10 cellular contexts compared by ENCODE assay signal in the genomic region with DNA sequence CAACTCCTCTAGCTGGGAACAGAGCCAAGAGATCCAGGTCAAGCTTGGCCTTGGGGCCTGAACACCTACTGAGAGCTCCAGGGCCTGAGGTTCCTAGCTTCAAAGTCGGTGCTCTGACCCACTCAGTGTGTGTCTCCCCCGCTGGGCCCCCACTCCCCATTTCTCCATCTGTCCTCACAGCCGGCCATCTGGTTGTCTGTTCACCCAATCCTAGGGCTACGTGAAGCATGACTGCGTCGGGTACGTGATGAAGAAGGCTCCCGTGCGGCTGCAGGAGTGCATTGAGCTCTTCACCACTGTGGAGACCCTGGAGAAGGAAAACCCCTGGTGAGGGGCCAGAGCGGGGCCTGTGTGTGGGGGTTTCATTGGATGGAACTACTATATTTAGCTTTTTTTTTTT. TPM values are rescaled to one million over a fixed set of nuclear protein-coding genes. Genes with fewer than 3 reads are reported as not detected.
A peak's percentile ranks its signal among the peaks of the same experiment; 100 is the strongest.
DNase-seq lines count a peak whose midpoint lies in the region.
"Had no signal": no experiment of that assay in that cellular context is flagged by ENCODE, and none has a peak within 500 bp of the region (broad histone marks: within the 10 kb centered on the region; RNA-seq: fewer than 3 reads in every experiment).

No MANE protein-coding gene starts in this region.

- peak; percentile 83 for DNase-seq in DMS 273 (lab: John Stamatoyannopoulos, UW; ENCODE audit: unreplicated experiment)
- peak; percentile 36 for DNase-seq in DMS 273 treated with DMSO at 0.1 percent for 48 hours (lab: John Stamatoyannopoulos, UW)
- DNase-seq in NCI-H524 treated with DMSO at 0.1 percent for 48 hours (lab: John Stamatoyannopoulos, UW) = peak; percentile 44
- DNase-seq in mesenteric fat pad (ENCODE audit: low spot score) = peak; percentile 67
- DNase-seq in activated T-cell treated with anti-CD3 and anti-CD28 coated beads, Interleukin-2, amount 50 U/mL, for 1 hour = no peak
- DNase-seq in OCI-M1 (lab: John Stamatoyannopoulos, UW) = no peak
- no peak for DNase-seq in NCI-H2029 (lab: John Stamatoyannopoulos, UW)
- DNase-seq: BE2C; CD4-positive, alpha-beta memory T cell; GF-D8 had no signal

RNA-seq across cellular contexts. Expression of a gene that starts 12.3 kb away (rescaled TPM):
- 42.2 TPM for total RNA-seq in mesenteric fat pad

RNA-seq across cellular contexts. Expression of a gene that starts 26.7 kb away (rescaled TPM):
- 80.6 TPM for total RNA-seq in mesenteric fat pad

RNA-seq across cellular contexts. Expression of a gene that starts 51.5 kb away (rescaled TPM):
- total RNA-seq in mesenteric fat pad = 189 TPM

Comparison
In these comparisons a context has a peak if more than half of its experiments do, and no peak if none do; other contexts are left out.
1. DNase-seq: peak in DMS 273 (single experiment), DMS 273 treated with DMSO at 0.1 percent for 48 hours (single experiment), NCI-H524 treated with DMSO at 0.1 percent for 48 hours (single experiment) and mesenteric fat pad (single experiment); none in activated T-cell treated with anti-CD3 and anti-CD28 coated beads, Interleukin-2, amount 50 U/mL, for 1 hour (single experiment), OCI-M1 (single experiment) and NCI-H2029 (single experiment).